Comparison of ENCODE assay signal across 1 cellular context in the genomic region with DNA sequence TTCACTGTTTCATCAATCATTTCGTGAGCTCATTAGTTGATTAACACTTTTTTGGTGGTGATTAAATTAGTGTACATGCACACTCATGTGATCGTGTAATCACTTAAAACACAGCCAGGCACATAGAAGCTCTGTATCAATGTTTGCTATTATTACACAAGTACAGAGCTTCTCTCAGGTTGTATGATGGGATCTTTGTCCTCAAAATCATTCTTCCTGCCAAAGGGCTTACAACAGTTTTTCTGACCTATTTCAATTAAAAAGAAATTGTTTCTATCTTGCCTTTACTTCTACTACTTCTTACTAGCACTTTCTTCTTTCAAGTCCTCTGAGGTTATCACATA.
TF ChIP-seq lines count a peak whose summit lies in the region.

No MANE protein-coding gene starts in this region.

TF ChIP-seq in SK-N-SH, 30 proteins besides CTCF, POLR2A, EP300 and RAD21 (continued from another document):
- TF ChIP-seq, protein P1, sequence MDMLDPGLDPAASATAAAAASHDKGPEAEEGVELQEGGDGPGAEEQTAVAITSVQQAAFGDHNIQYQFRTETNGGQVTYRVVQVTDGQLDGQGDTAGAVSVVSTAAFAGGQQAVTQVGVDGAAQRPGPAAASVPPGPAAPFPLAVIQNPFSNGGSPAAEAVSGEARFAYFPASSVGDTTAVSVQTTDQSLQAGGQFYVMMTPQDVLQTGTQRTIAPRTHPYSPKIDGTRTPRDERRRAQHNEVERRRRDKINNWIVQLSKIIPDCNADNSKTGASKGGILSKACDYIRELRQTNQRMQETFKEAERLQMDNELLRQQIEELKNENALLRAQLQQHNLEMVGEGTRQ (IDR thresholded peaks at IDR 0.05; ENCODE audit: borderline replicate concordance, low read depth, low read length), result no peak
- TF ChIP-seq GATA2 (CRISPR knock-in tag; IDR thresholded peaks at IDR 0.05) (no peak), SIN3A (IDR thresholded peaks at IDR 0.05; ENCODE audit: borderline replicate concordance, low read depth, low read length) (no peak), GABPA (IDR thresholded peaks at IDR 0.05; ENCODE audit: low read depth) (no peak), ELF1 (IDR thresholded peaks at IDR 0.05) (no peak), TCF12 (IDR thresholded peaks at IDR 0.05) (no peak), FOXJ3 (CRISPR knock-in tag; IDR thresholded peaks at IDR 0.05) (no peak), NFIC (IDR thresholded peaks at IDR 0.05; ENCODE audit: borderline replicate concordance) (no peak), RFX5 (IDR thresholded peaks at IDR 0.05; ENCODE audit: low read length) (no peak), CHD2 (IDR thresholded peaks at IDR 0.05; ENCODE audit: low read length, partially characterized antibody) (no peak), MXI1 (IDR thresholded peaks at IDR 0.05; ENCODE audit: low read depth, low read length) (no peak)
- TF ChIP-seq, protein P2, sequence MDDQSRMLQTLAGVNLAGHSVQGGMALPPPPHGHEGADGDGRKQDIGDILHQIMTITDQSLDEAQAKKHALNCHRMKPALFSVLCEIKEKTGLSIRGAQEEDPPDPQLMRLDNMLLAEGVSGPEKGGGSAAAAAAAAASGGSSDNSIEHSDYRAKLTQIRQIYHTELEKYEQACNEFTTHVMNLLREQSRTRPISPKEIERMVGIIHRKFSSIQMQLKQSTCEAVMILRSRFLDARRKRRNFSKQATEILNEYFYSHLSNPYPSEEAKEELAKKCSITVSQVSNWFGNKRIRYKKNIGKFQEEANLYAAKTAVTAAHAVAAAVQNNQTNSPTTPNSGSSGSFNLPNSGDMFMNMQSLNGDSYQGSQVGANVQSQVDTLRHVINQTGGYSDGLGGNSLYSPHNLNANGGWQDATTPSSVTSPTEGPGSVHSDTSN (IDR thresholded peaks at IDR 0.05), result no peak
- TF ChIP-seq, protein P3, sequence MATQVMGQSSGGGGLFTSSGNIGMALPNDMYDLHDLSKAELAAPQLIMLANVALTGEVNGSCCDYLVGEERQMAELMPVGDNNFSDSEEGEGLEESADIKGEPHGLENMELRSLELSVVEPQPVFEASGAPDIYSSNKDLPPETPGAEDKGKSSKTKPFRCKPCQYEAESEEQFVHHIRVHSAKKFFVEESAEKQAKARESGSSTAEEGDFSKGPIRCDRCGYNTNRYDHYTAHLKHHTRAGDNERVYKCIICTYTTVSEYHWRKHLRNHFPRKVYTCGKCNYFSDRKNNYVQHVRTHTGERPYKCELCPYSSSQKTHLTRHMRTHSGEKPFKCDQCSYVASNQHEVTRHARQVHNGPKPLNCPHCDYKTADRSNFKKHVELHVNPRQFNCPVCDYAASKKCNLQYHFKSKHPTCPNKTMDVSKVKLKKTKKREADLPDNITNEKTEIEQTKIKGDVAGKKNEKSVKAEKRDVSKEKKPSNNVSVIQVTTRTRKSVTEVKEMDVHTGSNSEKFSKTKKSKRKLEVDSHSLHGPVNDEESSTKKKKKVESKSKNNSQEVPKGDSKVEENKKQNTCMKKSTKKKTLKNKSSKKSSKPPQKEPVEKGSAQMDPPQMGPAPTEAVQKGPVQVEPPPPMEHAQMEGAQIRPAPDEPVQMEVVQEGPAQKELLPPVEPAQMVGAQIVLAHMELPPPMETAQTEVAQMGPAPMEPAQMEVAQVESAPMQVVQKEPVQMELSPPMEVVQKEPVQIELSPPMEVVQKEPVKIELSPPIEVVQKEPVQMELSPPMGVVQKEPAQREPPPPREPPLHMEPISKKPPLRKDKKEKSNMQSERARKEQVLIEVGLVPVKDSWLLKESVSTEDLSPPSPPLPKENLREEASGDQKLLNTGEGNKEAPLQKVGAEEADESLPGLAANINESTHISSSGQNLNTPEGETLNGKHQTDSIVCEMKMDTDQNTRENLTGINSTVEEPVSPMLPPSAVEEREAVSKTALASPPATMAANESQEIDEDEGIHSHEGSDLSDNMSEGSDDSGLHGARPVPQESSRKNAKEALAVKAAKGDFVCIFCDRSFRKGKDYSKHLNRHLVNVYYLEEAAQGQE (IDR thresholded peaks at IDR 0.05; ENCODE audit: low read depth, low read length), result no peak
- TF ChIP-seq, protein P4, sequence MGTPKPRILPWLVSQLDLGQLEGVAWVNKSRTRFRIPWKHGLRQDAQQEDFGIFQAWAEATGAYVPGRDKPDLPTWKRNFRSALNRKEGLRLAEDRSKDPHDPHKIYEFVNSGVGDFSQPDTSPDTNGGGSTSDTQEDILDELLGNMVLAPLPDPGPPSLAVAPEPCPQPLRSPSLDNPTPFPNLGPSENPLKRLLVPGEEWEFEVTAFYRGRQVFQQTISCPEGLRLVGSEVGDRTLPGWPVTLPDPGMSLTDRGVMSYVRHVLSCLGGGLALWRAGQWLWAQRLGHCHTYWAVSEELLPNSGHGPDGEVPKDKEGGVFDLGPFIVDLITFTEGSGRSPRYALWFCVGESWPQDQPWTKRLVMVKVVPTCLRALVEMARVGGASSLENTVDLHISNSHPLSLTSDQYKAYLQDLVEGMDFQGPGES (IDR thresholded peaks at IDR 0.05; ENCODE audit: low read depth, low read length), result no peak
TF ChIP-seq in SK-N-SH: peak in this region for 0.
